1 cellular context compared by ENCODE assay signal in the genomic region with DNA sequence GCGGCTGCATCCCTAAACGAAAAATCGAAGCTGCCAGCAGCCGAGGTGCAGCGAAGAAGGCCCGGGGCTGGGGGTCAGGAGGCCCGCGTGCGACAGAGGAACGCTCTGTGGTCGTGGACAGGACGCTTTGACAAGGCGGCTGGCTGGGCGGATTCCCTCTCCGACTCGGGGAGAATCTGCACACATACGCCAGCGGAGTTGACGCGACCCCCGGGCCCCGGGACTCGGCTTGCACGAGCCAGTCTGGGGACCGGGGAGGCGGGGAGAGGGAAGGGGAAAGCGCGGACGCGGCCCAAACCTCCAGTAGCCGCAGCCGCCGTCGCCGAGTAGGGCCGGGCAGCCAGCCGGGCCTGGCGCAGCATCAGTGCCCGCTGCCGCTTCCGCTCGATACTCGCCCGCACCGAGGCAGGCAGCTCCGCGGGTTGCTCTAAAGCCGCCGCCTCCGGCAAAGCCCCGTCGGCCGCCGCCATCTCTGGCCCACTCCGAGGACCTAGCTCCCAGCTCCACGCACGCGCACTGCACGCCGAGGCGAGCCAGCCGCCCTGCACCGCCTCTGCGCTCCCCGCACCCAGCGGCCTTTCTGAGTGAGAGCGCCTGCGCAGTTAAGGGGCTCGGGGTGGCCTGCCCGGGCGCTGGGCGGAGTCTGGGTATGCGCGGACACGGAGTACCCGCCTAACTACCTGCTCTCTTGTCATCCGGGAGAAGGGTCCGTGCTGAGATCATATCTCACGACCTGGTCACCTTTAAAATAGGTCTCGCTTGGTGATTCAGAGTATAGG.
TF ChIP-seq lines count a peak whose summit lies in the region.

A gene (minus strand): TSS at position 518 of the 779 bp plus-strand sequence. CDS start 48 bp downstream, at position 470.

TF ChIP-seq in HepG2, 621 proteins besides CTCF, POLR2A, EP300 and RAD21 (continued from another document and continues in another):
- TF ChIP-seq, protein P1, sequence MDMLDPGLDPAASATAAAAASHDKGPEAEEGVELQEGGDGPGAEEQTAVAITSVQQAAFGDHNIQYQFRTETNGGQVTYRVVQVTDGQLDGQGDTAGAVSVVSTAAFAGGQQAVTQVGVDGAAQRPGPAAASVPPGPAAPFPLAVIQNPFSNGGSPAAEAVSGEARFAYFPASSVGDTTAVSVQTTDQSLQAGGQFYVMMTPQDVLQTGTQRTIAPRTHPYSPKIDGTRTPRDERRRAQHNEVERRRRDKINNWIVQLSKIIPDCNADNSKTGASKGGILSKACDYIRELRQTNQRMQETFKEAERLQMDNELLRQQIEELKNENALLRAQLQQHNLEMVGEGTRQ (IDR thresholded peaks at IDR 0.05; ENCODE audit: low read depth, low read length): no peak
- TF ChIP-seq, protein P1 (CRISPR knock-in tag; IDR thresholded peaks at IDR 0.05; ENCODE audit: borderline replicate concordance): no peak
- peak; percentile 91; the same call in 1 of the 2 replicates for TF ChIP-seq ZNF670 (CRISPR knock-in tag; IDR thresholded peaks at IDR 0.05; ENCODE audit: borderline replicate concordance)
- peak; percentile 37; the same call in 1 of the 2 replicates for TF ChIP-seq ZNF556 (CRISPR knock-in tag; IDR thresholded peaks at IDR 0.05; ENCODE audit: borderline replicate concordance)
- TF ChIP-seq, protein P2, sequence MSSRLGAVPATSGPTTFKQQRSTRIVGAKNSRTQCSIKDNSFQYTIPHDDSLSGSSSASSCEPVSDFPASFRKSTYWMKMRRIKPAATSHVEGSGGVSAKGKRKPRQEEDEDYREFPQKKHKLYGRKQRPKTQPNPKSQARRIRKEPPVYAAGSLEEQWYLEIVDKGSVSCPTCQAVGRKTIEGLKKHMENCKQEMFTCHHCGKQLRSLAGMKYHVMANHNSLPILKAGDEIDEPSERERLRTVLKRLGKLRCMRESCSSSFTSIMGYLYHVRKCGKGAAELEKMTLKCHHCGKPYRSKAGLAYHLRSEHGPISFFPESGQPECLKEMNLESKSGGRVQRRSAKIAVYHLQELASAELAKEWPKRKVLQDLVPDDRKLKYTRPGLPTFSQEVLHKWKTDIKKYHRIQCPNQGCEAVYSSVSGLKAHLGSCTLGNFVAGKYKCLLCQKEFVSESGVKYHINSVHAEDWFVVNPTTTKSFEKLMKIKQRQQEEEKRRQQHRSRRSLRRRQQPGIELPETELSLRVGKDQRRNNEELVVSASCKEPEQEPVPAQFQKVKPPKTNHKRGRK (CRISPR knock-in tag; IDR thresholded peaks at IDR 0.05): no peak
- TF ChIP-seq, protein P3, sequence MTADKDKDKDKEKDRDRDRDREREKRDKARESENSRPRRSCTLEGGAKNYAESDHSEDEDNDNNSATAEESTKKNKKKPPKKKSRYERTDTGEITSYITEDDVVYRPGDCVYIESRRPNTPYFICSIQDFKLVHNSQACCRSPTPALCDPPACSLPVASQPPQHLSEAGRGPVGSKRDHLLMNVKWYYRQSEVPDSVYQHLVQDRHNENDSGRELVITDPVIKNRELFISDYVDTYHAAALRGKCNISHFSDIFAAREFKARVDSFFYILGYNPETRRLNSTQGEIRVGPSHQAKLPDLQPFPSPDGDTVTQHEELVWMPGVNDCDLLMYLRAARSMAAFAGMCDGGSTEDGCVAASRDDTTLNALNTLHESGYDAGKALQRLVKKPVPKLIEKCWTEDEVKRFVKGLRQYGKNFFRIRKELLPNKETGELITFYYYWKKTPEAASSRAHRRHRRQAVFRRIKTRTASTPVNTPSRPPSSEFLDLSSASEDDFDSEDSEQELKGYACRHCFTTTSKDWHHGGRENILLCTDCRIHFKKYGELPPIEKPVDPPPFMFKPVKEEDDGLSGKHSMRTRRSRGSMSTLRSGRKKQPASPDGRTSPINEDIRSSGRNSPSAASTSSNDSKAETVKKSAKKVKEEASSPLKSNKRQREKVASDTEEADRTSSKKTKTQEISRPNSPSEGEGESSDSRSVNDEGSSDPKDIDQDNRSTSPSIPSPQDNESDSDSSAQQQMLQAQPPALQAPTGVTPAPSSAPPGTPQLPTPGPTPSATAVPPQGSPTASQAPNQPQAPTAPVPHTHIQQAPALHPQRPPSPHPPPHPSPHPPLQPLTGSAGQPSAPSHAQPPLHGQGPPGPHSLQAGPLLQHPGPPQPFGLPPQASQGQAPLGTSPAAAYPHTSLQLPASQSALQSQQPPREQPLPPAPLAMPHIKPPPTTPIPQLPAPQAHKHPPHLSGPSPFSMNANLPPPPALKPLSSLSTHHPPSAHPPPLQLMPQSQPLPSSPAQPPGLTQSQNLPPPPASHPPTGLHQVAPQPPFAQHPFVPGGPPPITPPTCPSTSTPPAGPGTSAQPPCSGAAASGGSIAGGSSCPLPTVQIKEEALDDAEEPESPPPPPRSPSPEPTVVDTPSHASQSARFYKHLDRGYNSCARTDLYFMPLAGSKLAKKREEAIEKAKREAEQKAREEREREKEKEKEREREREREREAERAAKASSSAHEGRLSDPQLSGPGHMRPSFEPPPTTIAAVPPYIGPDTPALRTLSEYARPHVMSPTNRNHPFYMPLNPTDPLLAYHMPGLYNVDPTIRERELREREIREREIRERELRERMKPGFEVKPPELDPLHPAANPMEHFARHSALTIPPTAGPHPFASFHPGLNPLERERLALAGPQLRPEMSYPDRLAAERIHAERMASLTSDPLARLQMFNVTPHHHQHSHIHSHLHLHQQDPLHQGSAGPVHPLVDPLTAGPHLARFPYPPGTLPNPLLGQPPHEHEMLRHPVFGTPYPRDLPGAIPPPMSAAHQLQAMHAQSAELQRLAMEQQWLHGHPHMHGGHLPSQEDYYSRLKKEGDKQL (CRISPR knock-in tag; IDR thresholded peaks at IDR 0.05; ENCODE audit: low read depth): no peak
- TF ChIP-seq, protein P4, sequence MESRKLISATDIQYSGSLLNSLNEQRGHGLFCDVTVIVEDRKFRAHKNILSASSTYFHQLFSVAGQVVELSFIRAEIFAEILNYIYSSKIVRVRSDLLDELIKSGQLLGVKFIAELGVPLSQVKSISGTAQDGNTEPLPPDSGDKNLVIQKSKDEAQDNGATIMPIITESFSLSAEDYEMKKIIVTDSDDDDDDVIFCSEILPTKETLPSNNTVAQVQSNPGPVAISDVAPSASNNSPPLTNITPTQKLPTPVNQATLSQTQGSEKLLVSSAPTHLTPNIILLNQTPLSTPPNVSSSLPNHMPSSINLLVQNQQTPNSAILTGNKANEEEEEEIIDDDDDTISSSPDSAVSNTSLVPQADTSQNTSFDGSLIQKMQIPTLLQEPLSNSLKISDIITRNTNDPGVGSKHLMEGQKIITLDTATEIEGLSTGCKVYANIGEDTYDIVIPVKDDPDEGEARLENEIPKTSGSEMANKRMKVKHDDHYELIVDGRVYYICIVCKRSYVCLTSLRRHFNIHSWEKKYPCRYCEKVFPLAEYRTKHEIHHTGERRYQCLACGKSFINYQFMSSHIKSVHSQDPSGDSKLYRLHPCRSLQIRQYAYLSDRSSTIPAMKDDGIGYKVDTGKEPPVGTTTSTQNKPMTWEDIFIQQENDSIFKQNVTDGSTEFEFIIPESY (CRISPR knock-in tag; IDR thresholded peaks at IDR 0.05): no peak; the same call in 1 of the 2 replicates
- TF ChIP-seq, protein P5, sequence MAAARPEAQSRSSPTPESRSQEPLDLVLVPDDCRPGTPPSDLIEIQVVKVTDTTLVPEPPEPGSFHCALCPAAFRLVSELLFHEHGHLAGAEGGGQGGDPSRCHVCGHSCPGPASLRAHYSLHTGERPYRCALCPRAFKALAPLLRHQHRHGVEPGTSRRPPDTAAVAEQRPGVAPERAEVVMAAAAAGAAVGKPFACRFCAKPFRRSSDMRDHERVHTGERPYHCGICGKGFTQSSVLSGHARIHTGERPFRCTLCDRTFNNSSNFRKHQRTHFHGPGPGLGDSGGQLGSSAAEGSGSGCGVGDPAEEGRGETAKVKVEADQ (CRISPR knock-in tag; IDR thresholded peaks at IDR 0.05; ENCODE audit: borderline replicate concordance): peak; percentile 42; the same call in 1 of the 2 replicates
- peak; percentile 83 for TF ChIP-seq ZNF761 (CRISPR knock-in tag; conservative IDR thresholded peaks at IDR 0.05)
- TF ChIP-seq ATF7-NPFF (CRISPR knock-in tag; IDR thresholded peaks at IDR 0.05; ENCODE audit: low read depth): peak; percentile 73
- TF ChIP-seq, protein P6, sequence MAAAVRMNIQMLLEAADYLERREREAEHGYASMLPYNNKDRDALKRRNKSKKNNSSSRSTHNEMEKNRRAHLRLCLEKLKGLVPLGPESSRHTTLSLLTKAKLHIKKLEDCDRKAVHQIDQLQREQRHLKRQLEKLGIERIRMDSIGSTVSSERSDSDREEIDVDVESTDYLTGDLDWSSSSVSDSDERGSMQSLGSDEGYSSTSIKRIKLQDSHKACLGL (CRISPR knock-in tag; IDR thresholded peaks at IDR 0.05): peak; percentile 90
- peak; percentile 87 for TF ChIP-seq MXD4 (CRISPR knock-in tag; IDR thresholded peaks at IDR 0.05)
- no peak for TF ChIP-seq ZNF468 (CRISPR knock-in tag; IDR thresholded peaks at IDR 0.05)
- no peak for TF ChIP-seq NFE2L2 (IDR thresholded peaks at IDR 0.05; ENCODE audit: low read length)
- TF ChIP-seq ZBTB8A (CRISPR knock-in tag; IDR thresholded peaks at IDR 0.05; ENCODE audit: borderline replicate concordance, low read depth): no peak
- TF ChIP-seq ZNF253 (CRISPR knock-in tag; IDR thresholded peaks at IDR 0.05; ENCODE audit: borderline replicate concordance): no peak
- TF ChIP-seq MYC (CRISPR knock-in tag; IDR thresholded peaks at IDR 0.05; ENCODE audit: borderline replicate concordance): peak; percentile 87
- TF ChIP-seq, protein P7, sequence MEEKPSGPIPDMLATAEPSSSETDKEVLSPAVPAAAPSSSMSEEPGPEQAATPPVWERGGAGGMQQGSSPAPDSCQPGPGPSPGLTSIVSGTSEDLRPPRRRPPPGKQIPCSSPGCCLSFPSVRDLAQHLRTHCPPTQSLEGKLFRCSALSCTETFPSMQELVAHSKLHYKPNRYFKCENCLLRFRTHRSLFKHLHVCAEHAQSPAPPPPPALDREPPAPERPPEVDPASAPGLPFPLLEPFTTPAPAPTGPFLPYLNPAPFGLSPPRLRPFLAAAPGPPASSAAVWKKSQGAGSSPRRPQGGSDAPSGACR (CRISPR knock-in tag; IDR thresholded peaks at IDR 0.05): 0 out of 2 replicates have a peak, but pooled peaks have one; percentile 75
- peak; percentile 76 for TF ChIP-seq ZNF136 (CRISPR knock-in tag; IDR thresholded peaks at IDR 0.05; ENCODE audit: low read depth)
- TF ChIP-seq ZNF205 (CRISPR knock-in tag; IDR thresholded peaks at IDR 0.05): peak; percentile 45; the same call in 1 of the 2 replicates
- TF ChIP-seq SRSF1 (optimal IDR thresholded peaks at IDR 0.05; ENCODE audit: low read depth, low read length): peak; percentile 76
- TF ChIP-seq ZNF326 (CRISPR knock-in tag; IDR thresholded peaks at IDR 0.05; ENCODE audit: borderline replicate concordance): no peak
- no peak for TF ChIP-seq ZNF567 (CRISPR knock-in tag; IDR thresholded peaks at IDR 0.05; ENCODE audit: borderline replicate concordance)
- TF ChIP-seq ZFY (CRISPR knock-in tag; IDR thresholded peaks at IDR 0.05): peak; percentile 97
- TF ChIP-seq, protein P8, sequence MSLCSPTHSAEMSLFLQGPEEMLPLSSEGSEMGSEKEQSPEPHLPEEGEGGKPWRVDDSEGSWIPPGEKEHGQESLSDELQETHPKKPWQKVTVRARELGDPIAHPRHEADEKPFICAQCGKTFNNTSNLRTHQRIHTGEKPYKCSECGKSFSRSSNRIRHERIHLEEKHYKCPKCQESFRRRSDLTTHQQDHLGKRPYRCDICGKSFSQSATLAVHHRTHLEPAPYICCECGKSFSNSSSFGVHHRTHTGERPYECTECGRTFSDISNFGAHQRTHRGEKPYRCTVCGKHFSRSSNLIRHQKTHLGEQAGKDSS (CRISPR knock-in tag; IDR thresholded peaks at IDR 0.05; ENCODE audit: borderline replicate concordance, low read depth): 0 out of 2 replicates have a peak, but pooled peaks have one; percentile 25
- TF ChIP-seq SNAI1 (CRISPR knock-in tag; IDR thresholded peaks at IDR 0.05; ENCODE audit: borderline replicate concordance): no peak
- TF ChIP-seq, protein P9, sequence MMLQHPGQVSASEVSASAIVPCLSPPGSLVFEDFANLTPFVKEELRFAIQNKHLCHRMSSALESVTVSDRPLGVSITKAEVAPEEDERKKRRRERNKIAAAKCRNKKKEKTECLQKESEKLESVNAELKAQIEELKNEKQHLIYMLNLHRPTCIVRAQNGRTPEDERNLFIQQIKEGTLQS (CRISPR knock-in tag; IDR thresholded peaks at IDR 0.05): no peak
- no peak for TF ChIP-seq NFYB (CRISPR knock-in tag; IDR thresholded peaks at IDR 0.05)
- TF ChIP-seq XRCC5 (optimal IDR thresholded peaks at IDR 0.05; ENCODE audit: low read length): peak; percentile 41
- peak; percentile 69; the same call in 1 of the 2 replicates for TF ChIP-seq NFKBIZ (CRISPR knock-in tag; IDR thresholded peaks at IDR 0.05)
- no peak for TF ChIP-seq KLF15 (CRISPR knock-in tag; IDR thresholded peaks at IDR 0.05; ENCODE audit: borderline replicate concordance)
- TF ChIP-seq, protein P10, sequence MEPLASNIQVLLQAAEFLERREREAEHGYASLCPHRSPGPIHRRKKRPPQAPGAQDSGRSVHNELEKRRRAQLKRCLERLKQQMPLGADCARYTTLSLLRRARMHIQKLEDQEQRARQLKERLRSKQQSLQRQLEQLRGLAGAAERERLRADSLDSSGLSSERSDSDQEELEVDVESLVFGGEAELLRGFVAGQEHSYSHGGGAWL (CRISPR knock-in tag; IDR thresholded peaks at IDR 0.05): 0 out of 2 replicates have a peak, but pooled peaks have one; percentile 83
- TF ChIP-seq JUN (CRISPR knock-in tag; IDR thresholded peaks at IDR 0.05): no peak
- peak; percentile 43; the same call in 1 of the 2 replicates for TF ChIP-seq KDM5A (IDR thresholded peaks at IDR 0.05; ENCODE audit: borderline replicate concordance, low read length)
- TF ChIP-seq RBM22 (optimal IDR thresholded peaks at IDR 0.05; ENCODE audit: low read length): no peak
- no peak for TF ChIP-seq JUNB (CRISPR knock-in tag; IDR thresholded peaks at IDR 0.05; ENCODE audit: borderline replicate concordance)
- no peak for TF ChIP-seq ZNF382 (CRISPR knock-in tag; IDR thresholded peaks at IDR 0.05; ENCODE audit: borderline replicate concordance)
- TF ChIP-seq PHF8 (CRISPR knock-in tag; IDR thresholded peaks at IDR 0.05): peak; percentile 99
- TF ChIP-seq NR2F1 (CRISPR knock-in tag; IDR thresholded peaks at IDR 0.05): no peak
- TF ChIP-seq ETV5 (CRISPR knock-in tag; IDR thresholded peaks at IDR 0.05; ENCODE audit: borderline replicate concordance): 0 out of 2 replicates have a peak, but pooled peaks have one; percentile 52
- no peak for TF ChIP-seq KDM4B (CRISPR knock-in tag; IDR thresholded peaks at IDR 0.05)
- TF ChIP-seq ZNF317 (CRISPR knock-in tag; IDR thresholded peaks at IDR 0.05): no peak
- TF ChIP-seq, protein P11, sequence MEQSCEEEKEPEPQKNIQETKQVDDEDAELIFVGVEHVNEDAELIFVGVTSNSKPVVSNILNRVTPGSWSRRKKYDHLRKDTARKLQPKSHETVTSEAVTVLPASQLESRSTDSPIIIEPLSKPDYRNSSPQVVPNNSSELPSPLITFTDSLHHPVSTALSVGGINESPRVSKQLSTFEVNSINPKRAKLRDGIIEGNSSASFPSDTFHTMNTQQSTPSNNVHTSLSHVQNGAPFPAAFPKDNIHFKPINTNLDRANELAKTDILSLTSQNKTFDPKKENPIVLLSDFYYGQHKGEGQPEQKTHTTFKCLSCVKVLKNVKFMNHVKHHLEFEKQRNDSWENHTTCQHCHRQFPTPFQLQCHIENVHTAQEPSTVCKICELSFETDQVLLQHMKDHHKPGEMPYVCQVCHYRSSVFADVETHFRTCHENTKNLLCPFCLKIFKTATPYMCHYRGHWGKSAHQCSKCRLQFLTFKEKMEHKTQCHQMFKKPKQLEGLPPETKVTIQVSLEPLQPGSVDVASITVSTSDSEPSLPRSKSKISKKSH (CRISPR knock-in tag; IDR thresholded peaks at IDR 0.05; ENCODE audit: borderline replicate concordance): 0 out of 2 replicates have a peak, but pooled peaks have one; percentile 66
